Comparison of ENCODE assay signal across 8 cellular contexts in the genomic region with DNA sequence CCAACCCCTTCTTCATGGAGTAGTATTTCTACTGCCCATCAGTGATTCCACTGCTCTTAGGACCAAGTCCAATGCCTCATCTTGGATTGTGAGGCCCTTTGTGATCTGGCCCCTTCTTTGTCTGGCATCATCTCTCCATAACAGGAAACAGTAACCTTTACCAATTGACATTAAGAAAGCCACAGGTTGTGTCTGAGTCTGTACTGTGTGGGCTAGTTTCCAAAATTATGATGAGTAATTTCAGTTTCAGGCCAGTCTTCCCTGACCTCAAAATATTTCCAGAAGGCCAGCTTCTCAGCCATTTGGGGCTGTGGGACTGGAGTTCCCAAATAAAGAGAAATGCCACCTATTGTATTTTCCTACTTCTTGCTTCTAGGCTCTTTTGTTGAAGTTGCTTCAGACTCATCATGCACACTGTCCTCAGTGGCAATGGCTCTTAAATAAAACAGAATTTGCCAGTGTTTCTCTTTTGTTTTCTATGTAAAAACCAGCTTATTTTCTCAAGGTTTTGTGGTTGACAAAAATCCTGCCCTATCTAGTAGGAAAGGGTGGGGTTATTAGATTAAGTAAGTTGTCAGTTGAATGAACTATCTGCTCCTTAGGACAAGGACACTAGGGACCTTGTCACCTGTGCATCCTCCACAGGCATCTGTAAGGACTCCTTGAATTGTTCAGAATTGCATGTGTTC. TPM values are rescaled to one million over a fixed set of nuclear protein-coding genes. Genes with fewer than 3 reads are reported as not detected.
DNase-seq lines count a peak whose midpoint lies in the region; ATAC-seq, FAIRE-seq and TF ChIP-seq lines count a peak whose summit lies in the region.

No MANE protein-coding gene starts in this region.

- H3K36me3 ChIP-seq in CD8-positive, alpha-beta T cell (ENCODE audit: insufficient read depth, low read length): no peaks in the 10 kb centered on the region

- H3K27ac ChIP-seq in CD8-positive, alpha-beta T cell (ENCODE audit: low read depth, low read length): no peak overlapping the region
- H3K27ac ChIP-seq in coronary artery: peak overlapping the region in 1 of 2 donors; percentile 46

- no peak overlapping the region for H3K4me3 ChIP-seq in CD8-positive, alpha-beta T cell (ENCODE audit: low read depth, low read length)
- H3K4me3 ChIP-seq in astrocyte of the cerebellum (ENCODE audit: low read depth, low read length) (no peak overlapping the region), coronary artery (no peak overlapping the region)

- peaks cover 17% of the 10 kb centered on the region for H3K4me1 Mint-ChIP-seq in CD8-positive, alpha-beta T cell (ENCODE audit: low read depth)

- CTCF ChIA-PET in CD8-positive, alpha-beta T cell (lab: Charles Lee): no interaction called here

- in situ Hi-C loops in astrocyte of the cerebellum (cut with HindIII; ENCODE audit: low sequenced_read_pairs): loop anchor here (25.0 kb wide), 1 partner anchor 87 kb away; no protein-coding TSS in a partner anchor

- ATAC-seq in CD8-positive, alpha-beta T cell: no peak
- peak; percentile 89 for ATAC-seq in HG03354 (IDR thresholded peaks at IDR 0.05; ENCODE audit: poor library complexity, severe bottlenecking, unreplicated experiment)

- H3K27me3 ChIP-seq in CD8-positive, alpha-beta T cell (ENCODE audit: insufficient read depth, low read length): no peaks in the 10 kb centered on the region

- POLR2A ChIA-PET in CD8-positive, alpha-beta T cell (lab: Charles Lee): no interaction called here

- H3K4me3 Mint-ChIP-seq in CD8-positive, alpha-beta T cell: no peak overlapping the region

- no peak for DNase-seq in CD8-positive, alpha-beta T cell
- DNase-seq in GM19239 (ENCODE audit: insufficient read length, low spot score) (no peak), astrocyte of the cerebellum (ENCODE audit: low read depth) (peak; percentile 74), activated gamma-delta T cell (lab: John Stamatoyannopoulos, UW) (no peak), NCI-H510A (lab: John Stamatoyannopoulos, UW) (no peak), cerebellar nuclear complex (lab: John Stamatoyannopoulos, UW) (no peak), coronary artery (ENCODE audit: low spot score) (no peak)

- peaks cover 11% of the 10 kb centered on the region for H3K4me1 ChIP-seq in CD8-positive, alpha-beta T cell (ENCODE audit: insufficient read depth, low read length)

- FAIRE-seq in GM19239 (lab: Jason Lieb, UNC): peak; percentile 78

- H3K9me3 Mint-ChIP-seq in CD8-positive, alpha-beta T cell: no peaks in the 10 kb centered on the region

- H3K27me3 Mint-ChIP-seq in CD8-positive, alpha-beta T cell (ENCODE audit: low read depth): no peaks in the 10 kb centered on the region

- H3K36me3 Mint-ChIP-seq in CD8-positive, alpha-beta T cell: peaks cover 2% of the 10 kb centered on the region

- H3K27ac Mint-ChIP-seq in CD8-positive, alpha-beta T cell: peak overlapping the region; percentile 62

- TF ChIP-seq CTCF in CD8-positive, alpha-beta T cell (IDR thresholded peaks at IDR 0.05): no peak
- no peak for TF ChIP-seq CTCF in astrocyte of the cerebellum (IDR thresholded peaks at IDR 0.05; ENCODE audit: low read depth, low read length, missing control alignments)
- TF ChIP-seq CTCF in coronary artery (IDR thresholded peaks at IDR 0.05): no peak

- no peaks in the 10 kb centered on the region for H3K9me3 ChIP-seq in CD8-positive, alpha-beta T cell (ENCODE audit: low read length)

- intact Hi-C loops in CD8-positive, alpha-beta T cell (cut with DNase I, micrococcal nuclease): no loop called here

RNA-seq across cellular contexts. Expression of a gene that starts 47.0 kb away (rescaled TPM):
- total RNA-seq in CD8-positive, alpha-beta T cell: under 1 TPM in 1 of 2 experiments, not detected in 1; 0.17 TPM
